8 cellular contexts compared by ENCODE assay signal in the genomic region with DNA sequence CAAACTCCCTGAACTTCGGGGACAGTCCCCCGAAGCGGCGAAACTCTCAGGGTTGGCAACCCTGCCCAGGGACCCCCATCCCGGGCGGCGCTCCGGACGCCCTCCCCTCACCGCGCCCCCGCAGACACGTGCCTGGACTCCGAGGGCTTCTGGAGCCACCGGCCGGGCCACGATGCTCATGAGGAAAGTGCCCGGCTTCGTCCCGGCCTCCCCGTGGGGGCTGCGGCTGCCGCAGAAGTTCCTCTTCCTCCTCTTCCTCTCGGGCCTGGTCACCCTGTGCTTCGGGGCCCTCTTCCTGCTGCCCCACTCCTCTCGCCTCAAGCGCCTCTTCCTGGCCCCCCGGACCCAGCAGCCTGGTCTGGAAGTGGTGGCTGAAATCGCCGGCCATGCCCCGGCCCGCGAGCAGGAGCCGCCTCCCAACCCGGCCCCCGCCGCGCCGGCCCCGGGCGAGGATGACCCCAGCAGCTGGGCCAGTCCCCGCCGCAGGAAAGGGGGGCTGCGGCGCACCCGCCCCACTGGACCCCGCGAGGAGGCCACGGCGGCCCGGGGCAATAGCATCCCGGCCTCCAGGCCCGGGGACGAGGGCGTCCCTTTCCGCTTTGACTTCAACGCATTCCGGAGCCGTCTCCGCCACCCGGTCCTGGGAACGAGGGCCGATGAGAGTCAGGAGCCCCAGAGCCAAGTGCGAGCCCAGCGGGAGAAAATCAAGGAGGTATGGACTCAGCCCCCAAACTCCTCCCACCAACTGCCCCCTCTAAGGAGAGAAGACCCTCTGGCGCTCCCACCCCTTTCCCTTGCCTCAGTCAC. TPM values are rescaled to one million over a fixed set of nuclear protein-coding genes. Genes with fewer than 3 reads are reported as not detected.
DNase-seq lines count a peak whose midpoint lies in the region; ATAC-seq, FAIRE-seq and TF ChIP-seq lines count a peak whose summit lies in the region.

No MANE protein-coding gene starts in this region.

- H2AK9ac ChIP-seq in IMR-90 (replicated peaks; ENCODE audit: low read depth, low read length, poor library complexity) = peak overlapping the region; percentile 62

- TF ChIP-seq EP300 in GM12878 (IDR thresholded peaks at IDR 0.05; ENCODE audit: borderline replicate concordance in 1 of 2, control insufficient read depth in 1 of 2, low read depth in 2 of 2, low read length in 2 of 2) (no peak), tibial nerve (IDR thresholded peaks at IDR 0.05) (no peak)

- H4K8ac ChIP-seq in IMR-90 (ENCODE audit: low read depth in 2 of 2, low read length in 2 of 2) = peak overlapping the region in 1 of 2 experiments; percentile 15; a peak in 1 of 4 replicates

- H3K14ac ChIP-seq in IMR-90 (replicated peaks; ENCODE audit: low read depth, low read length) = peak overlapping the region; percentile 37; the same call in 1 of the 2 replicates

- RAD21 ChIA-PET in GM12878 (lab: Charles Lee; ENCODE audit: unreplicated experiment) = interaction anchor here (0.7 kb wide), 1 partner anchor 9 kb away, joined by 3 read pairs; no protein-coding TSS in a partner anchor

- POLR2A ChIA-PET in IMR-90 (lab: Charles Lee; ENCODE audit: unreplicated experiment) = no interaction called here
- POLR2A ChIA-PET in GM12878 (lab: Charles Lee) = interaction anchor here (1.2 kb wide), 1 partner anchor 9 kb away, joined by 8 read pairs; no protein-coding TSS in a partner anchor

- no peaks in the 10 kb centered on the region for H3K79me2 ChIP-seq in ACC112 (ENCODE audit: control insufficient read depth, insufficient read depth, low read length, unreplicated experiment)
- no peaks in the 10 kb centered on the region for H3K79me2 ChIP-seq in GM12878 (ENCODE audit: control insufficient read depth, insufficient read depth, low read length)

- H3K56ac ChIP-seq in IMR-90 (ENCODE audit: extremely low read depth, insufficient read depth, low read length) = no peak overlapping the region

- H3K27ac ChIP-seq in ACC112 (ENCODE audit: low read depth, low read length) = no peak overlapping the region
- peak overlapping the region; percentile 46 for H3K27ac ChIP-seq in IMR-90 (ENCODE audit: insufficient read depth, low read length)
- no peak overlapping the region for H3K27ac ChIP-seq in GM12878 (ENCODE audit: control insufficient read depth, insufficient read depth)
- H3K27ac ChIP-seq in liver (ENCODE audit: low read depth in 1 of 2, low read length in 2 of 2) = peak overlapping the region in 1 of 2 donors; percentile 29
- H3K27ac ChIP-seq in tibial nerve = peak overlapping the region; percentile 10 to 88 (median 64)

- TF ChIP-seq POLR2A in IMR-90 (IDR thresholded peaks at IDR 0.05; ENCODE audit: low read depth, low read length) (no peak), GM12878 (IDR thresholded peaks at IDR 0.05; ENCODE audit: low read depth, low read length) (no peak), tibial nerve (IDR thresholded peaks at IDR 0.05) (no peak)

- H3K4me3 ChIP-seq in ACC112 (ENCODE audit: low read depth, low read length) (peak overlapping the region; percentile 76), IMR-90 (ENCODE audit: insufficient read depth, low read depth, low read length) (peak overlapping the region; percentile 69), GM12878 (peak overlapping the region; percentile 43; the same call in 1 of the 2 replicates), liver (ENCODE audit: low read depth in 1 of 3, low read length in 3 of 3) (peak overlapping the region in 2 of 3 donors; percentile 34 to 82), tibial nerve (peak overlapping the region; percentile 54 to 89 (median 82))

- no peak overlapping the region for H2BK5ac ChIP-seq in IMR-90 (ENCODE audit: low read depth, low read length, poor library complexity, severe bottlenecking)

- H4K91ac ChIP-seq in IMR-90 (ENCODE audit: insufficient read depth, low read depth, low read length) = no peak overlapping the region

- 0 out of 2 replicates have a peak overlapping the region, but pooled peaks have one; percentile 1 for H2BK120ac ChIP-seq in IMR-90 (ENCODE audit: low read depth, low read length)

- intact Hi-C loops in IMR-90 (cut with micrococcal nuclease) (loop anchor here (1.0 to 5.0 kb wide), 4 partner anchors 49 to 179 kb away; no protein-coding TSS in a partner anchor), GM12878 (cut with micrococcal nuclease; ENCODE audit: unreplicated experiment) (no loop called here)

- peaks cover 5 to 19% of the 10 kb centered on the region in 2 experiments; a peak in 2 of 4 replicates for H3K79me1 ChIP-seq in IMR-90 (ENCODE audit: low read depth in 1 of 2, low read length in 2 of 2)

- in situ Hi-C loops in IMR-90 (cut with MboI; ENCODE audit: low sequenced_read_pairs) (no loop called here), GM12878 (cut with MboI) (no loop called here)

- DNase-seq in IMR-90 = no peak
- no peak for DNase-seq in GM12878 (ENCODE audit: low read depth, low spot score)
- DNase-seq in tibial nerve (ENCODE audit: low spot score in 2 of 2) = no peak

- H3K27me3 ChIP-seq in ACC112 (ENCODE audit: insufficient read depth, low read length) (peaks cover 53% of the 10 kb centered on the region), IMR-90 (ENCODE audit: control insufficient read depth, insufficient read depth, low read length) (peaks cover 10% of the 10 kb centered on the region), GM12878 (replicated peaks in 1 of 2; ENCODE audit: control insufficient read depth in 2 of 2, insufficient read depth in 2 of 2, low read length in 1 of 2) (peaks cover 0 to 4% of the 10 kb centered on the region in 2 experiments; a peak in 2 of 4 replicates), liver (ENCODE audit: control insufficient read depth in 4 of 4, insufficient read depth in 4 of 4, low read length in 3 of 4) (no peaks in the 10 kb centered on the region), tibial nerve (no peaks in the 10 kb centered on the region)

- H3K18ac ChIP-seq in IMR-90 (ENCODE audit: low read depth, low read length) = peak overlapping the region; percentile 24; the same call in 1 of the 2 replicates

- no peak for TF ChIP-seq CTCF in IMR-90 (conservative IDR thresholded peaks at IDR 0.05; ENCODE audit: low read depth, low read length)
- TF ChIP-seq CTCF in GM12878 (IDR thresholded peaks at IDR 0.05 in 2 of 3, conservative IDR thresholded peaks at IDR 0.05 in 1 of 3; ENCODE audit: control insufficient read depth in 2 of 3, extremely low read depth in 1 of 3, insufficient read depth in 1 of 3, low read depth in 3 of 3, low read length in 3 of 3) = no peak
- TF ChIP-seq CTCF in liver (IDR thresholded peaks at IDR 0.05; ENCODE audit: low read depth, low read length, missing input control) = no peak
- no peak for TF ChIP-seq CTCF in tibial nerve (IDR thresholded peaks at IDR 0.05)

- no peak for TF ChIP-seq RAD21 in IMR-90 (IDR thresholded peaks at IDR 0.05; ENCODE audit: low read length)
- TF ChIP-seq RAD21 in GM12878 (IDR thresholded peaks at IDR 0.05; ENCODE audit: insufficient read depth, low read depth, low read length) = no peak
- TF ChIP-seq RAD21 in liver (IDR thresholded peaks at IDR 0.05) = no peak

- H3K36me3 ChIP-seq in ACC112 (ENCODE audit: insufficient read depth, low read length) (no peaks in the 10 kb centered on the region), IMR-90 (ENCODE audit: control insufficient read depth, insufficient read depth, low read length) (no peaks in the 10 kb centered on the region; the same call in 1 of the 2 replicates), GM12878 (ENCODE audit: control insufficient read depth in 2 of 2, insufficient read depth in 2 of 2, low read length in 1 of 2) (no peaks in the 10 kb centered on the region), liver (ENCODE audit: control insufficient read depth in 4 of 4, insufficient read depth in 3 of 4, low read depth in 1 of 4, low read length in 3 of 4) (no peaks in the 10 kb centered on the region), tibial nerve (no peaks in the 10 kb centered on the region)

- dilution Hi-C loops in IMR-90 (cut with HindIII; ENCODE audit: low sequenced_read_pairs, unreplicated experiment) = no loop called here

- H2AK5ac ChIP-seq in IMR-90 (ENCODE audit: low read depth, low read length) = peak overlapping the region; percentile 84

- H3K9ac ChIP-seq in IMR-90 (ENCODE audit: low read depth, low read length) (peak overlapping the region; percentile 73), GM12878 (ENCODE audit: control insufficient read depth, insufficient read depth, low read length) (0 out of 2 replicates have a peak overlapping the region, but pooled peaks have one; percentile 26), liver (ENCODE audit: low read depth in 1 of 2, low read length in 2 of 2) (peak overlapping the region; percentile 13 to 63)

- ATAC-seq in IMR-90 (ENCODE audit: low read depth) (no peak), GM12878 (no peak), HG03520 (IDR thresholded peaks at IDR 0.05; ENCODE audit: unreplicated experiment) (no peak), HG02885 (IDR thresholded peaks at IDR 0.05; ENCODE audit: poor library complexity, unreplicated experiment) (no peak), GM19351 (IDR thresholded peaks at IDR 0.05; ENCODE audit: unreplicated experiment) (no peak)

- SMC1A ChIA-PET in GM12878 (lab: Charles Lee; ENCODE audit: uncharacterized antibody, unreplicated experiment) = no interaction called here

- peak overlapping the region; percentile 80; the same call in 1 of the 2 replicates for H3K23ac ChIP-seq in IMR-90 (ENCODE audit: low read depth, low read length)

- 0 out of 2 replicates have a peak, but pooled peaks cover 2% of the 10 kb centered on the region for H3K9me1 ChIP-seq in IMR-90 (ENCODE audit: insufficient read depth, low read length)

- H4K20me1 ChIP-seq in IMR-90 (ENCODE audit: insufficient read depth, low read length) (peaks cover 17% of the 10 kb centered on the region; the same call in 1 of the 2 replicates), GM12878 (ENCODE audit: control insufficient read depth, insufficient read depth) (no peaks in the 10 kb centered on the region)

- H2BK20ac ChIP-seq in IMR-90 (ENCODE audit: low read depth, low read length) = no peak overlapping the region

- H2AFZ ChIP-seq in ACC112 (ENCODE audit: low read length, unreplicated experiment) (peak overlapping the region; percentile 60), IMR-90 (replicated peaks; ENCODE audit: low read length, poor library complexity) (peak overlapping the region; percentile 67), GM12878 (ENCODE audit: control insufficient read depth, low read depth, low read length) (no peak overlapping the region)

- H4K5ac ChIP-seq in IMR-90 (ENCODE audit: low read depth, low read length) = peak overlapping the region; percentile 9; the same call in 1 of the 2 replicates

- CTCF ChIA-PET in IMR-90 (lab: Yijun Ruan, JAX) = interaction anchor here (1.1 to 1.9 kb wide), 3 partner anchors 10 to 185 kb away, joined by 4 to 5 read pairs (median 5); no protein-coding TSS in a partner anchor
- CTCF ChIA-PET in GM12878 (lab: Yijun Ruan, JAX) = interaction anchor here (1.0 to 1.2 kb wide), 5 partner anchors 10 to 193 kb away, joined by 3 to 4 read pairs (median 4); no protein-coding TSS in a partner anchor

- H3K4ac ChIP-seq in IMR-90 (ENCODE audit: low read depth, low read length) = peak overlapping the region; percentile 27

- WGBS in IMR-90 (ENCODE audit: extremely low coverage in 2 of 2, insufficient read length in 1 of 2), 2 experiments = 21% methylated on average over 24 of the region's 66 CpGs; no CpG with 5 or more reads in 1 of the 2 experiments
- WGBS in GM12878 (ENCODE audit: insufficient coverage, insufficient replicate concordance, low lambda C conversion rate, missing lambda C conversion rate) = 30% methylated on average over 41 of the region's 66 CpGs
- WGBS in liver = 29% methylated on average over 66 of the region's 66 CpGs
- 8 to 9% methylated on average over 42 to 48 of the region's 66 CpGs for WGBS in tibial nerve, 2 donors

- H3K4me2 ChIP-seq in IMR-90 (ENCODE audit: low read depth, low read length) = peak overlapping the region; percentile 96
- H3K4me2 ChIP-seq in GM12878 (ENCODE audit: control insufficient read depth, insufficient read depth) = peak overlapping the region; percentile 88

- BruUV-seq in IMR-90 (replicated peaks; lab: Mats Ljungman, UMichigan) (no TSS peak), GM12878 (replicated peaks; lab: Mats Ljungman, UMichigan) (no TSS peak)

- H3K9me3 ChIP-seq in IMR-90 (ENCODE audit: control insufficient read depth, insufficient read depth, low read length) (no peaks in the 10 kb centered on the region), GM12878 (replicated peaks; ENCODE audit: control insufficient read depth, insufficient read depth, low read length) (no peaks in the 10 kb centered on the region), liver (ENCODE audit: control insufficient read depth in 4 of 4, low read length in 3 of 4) (no peaks in the 10 kb centered on the region), tibial nerve (no peaks in the 10 kb centered on the region)

- H3K4me1 ChIP-seq in ACC112 (ENCODE audit: control insufficient read depth, insufficient read depth, low read length, unreplicated experiment) (peaks cover 18% of the 10 kb centered on the region), IMR-90 (ENCODE audit: control insufficient read depth, insufficient read depth, low read length) (peaks cover 7% of the 10 kb centered on the region; the same call in 1 of the 2 replicates), GM12878 (ENCODE audit: control insufficient read depth, insufficient read depth, low read length) (peaks cover 40% of the 10 kb centered on the region), liver (ENCODE audit: control insufficient read depth in 4 of 4, insufficient read depth in 4 of 4, low read length in 3 of 4) (peaks cover 7 to 31% (median 21%) of the 10 kb centered on the region in 4 donors), tibial nerve (peaks cover 0 to 53% (median 24%) of the 10 kb centered on the region in 4 donors)

- FAIRE-seq in GM12878 (lab: Jason Lieb, UNC) = no peak

- no peak overlapping the region for H2BK15ac ChIP-seq in IMR-90 (ENCODE audit: low read depth, low read length)

RNA-seq across cellular contexts. Expression of a gene that starts 1.2 kb away (rescaled TPM):
- total RNA-seq in IMR-90 (2012; rRNA removed) (2.5 and 3.2 TPM in 2 replicates), GM12878 (2014; rRNA removed) (0.23 TPM in 1 of 2 replicates, not detected in the other), GM12878 (2014; rRNA removed; fragmentation: Illumina TruSeq; extraction: Trizol) (0.09 and 0.22 TPM in 2 replicates), GM12878 (2021) (0.19 and 0.21 TPM in 2 replicates), liver (1 to 10 TPM; 6.3 to 9.3 TPM), tibial nerve (10 to 100 TPM; 14.6 to 25.1 (median 17.5) TPM)
- polyA plus RNA-seq in IMR-90 (2012; rRNA removed) (9.6 and 11.3 TPM in 2 replicates), GM12878 (2011; rRNA removed) (0.35 and 0.38 TPM in 2 replicates), GM12878 (2014; fragmentation: Illumina TruSeq; extraction: Trizol) (0.12 TPM in 1 of 2 replicates, not detected in the other), GM12878 (2014; fragmentation: Nextera tagmentation; extraction: Ambion mirVana) (not detected), GM12878 (2014; rRNA removed) (0.18 and 0.56 TPM in 2 replicates), GM12878 (2016; fragmentation: Nextera tagmentation; extraction: Ambion mirVana) (under 1 TPM in 1 of 2 experiments, not detected in 1; 0.15 TPM), liver (10 to 100 TPM in 1 of 2 donors, 1 to 10 TPM in 1; 6.9 to 16.0 TPM)
- polyA plus RNA-seq in IMR-90 (2012; cell fraction: cytosol; rRNA removed) = 9.4 and 14.0 TPM in 2 replicates
- polyA plus RNA-seq in IMR-90 (2012; cell fraction: nucleus; rRNA removed; ENCODE audit: low replicate concordance) = 9.7 and 11.2 TPM in 2 replicates
- total RNA-seq in GM12878 (2013; cell fraction: nucleolus; rRNA removed) = 0.58 and 0.88 TPM in 2 replicates
- polyA plus RNA-seq in GM12878 (2011; ENCODE audit: low read depth) = not detected
- 0.64 and 0.70 TPM in 2 replicates for polyA plus RNA-seq in GM12878 (2011; cell fraction: cytosol; rRNA removed)
- polyA plus RNA-seq in GM12878 (2011; cell fraction: nucleus; rRNA removed) = 1.0 and 1.1 TPM in 2 replicates
- 0.16 and 0.29 TPM in 2 replicates for polyA plus RNA-seq in GM12878 (2012)
- 0.46 and 0.80 TPM in 2 replicates for polyA minus RNA-seq in GM12878 (2011; rRNA and poly(A)+ RNA removed)
- 0.62 TPM in 1 of 2 replicates, not detected in the other for polyA minus RNA-seq in GM12878 (2011; cell fraction: cytosol; rRNA and poly(A)+ RNA removed)
- 0.24 and 0.29 TPM in 2 replicates for polyA minus RNA-seq in GM12878 (2011; cell fraction: nucleus; rRNA and poly(A)+ RNA removed)

Comparison
In these comparisons a context has a peak if more than half of its experiments do, and no peak if none do; other contexts are left out.
1. H3K27ac ChIP-seq: peak in IMR-90 (single experiment) and tibial nerve (4 of 4); none in ACC112 (single experiment) and GM12878 (single experiment).
2. Peak in every context shown above with its lines, with median percentiles within 50 percentile points of each other: H3K4me3 ChIP-seq and H3K9ac ChIP-seq.